ENCODE assay signal across 10 cellular contexts in genomic region chr21:15282666-15283065, GRCh38.
"Had no signal": no experiment of that assay in that cellular context is flagged by ENCODE, and none has a peak within 500 bp of the region (broad histone marks: within the 10 kb centered on the region; RNA-seq: fewer than 3 reads in every experiment).

No MANE protein-coding gene starts in this region.

- H3K9me3 ChIP-seq: colonic mucosa, esophagus squamous epithelium had no signal

- H3K27me3 ChIP-seq: colonic mucosa, esophagus squamous epithelium, heart right ventricle had no signal

- ATAC-seq: heart right ventricle had no signal

- H3K4me3 ChIP-seq: colonic mucosa, esophagus squamous epithelium, heart right ventricle had no signal

- H3K36me3 ChIP-seq: colonic mucosa, esophagus squamous epithelium, heart right ventricle had no signal

- FAIRE-seq: frontal cortex, islet of Langerhans had no signal

- H3K4me1 ChIP-seq: colonic mucosa, esophagus squamous epithelium, heart right ventricle had no signal

- H3K27ac ChIP-seq: colonic mucosa, esophagus squamous epithelium, heart right ventricle had no signal

- DNase-seq: activated CD4-positive, alpha-beta memory T cell treated with anti-CD3 and anti-CD28 coated beads, Interleukin-2, amount 10 ng/mL, durations not matched to agents 7 days and 5 days; activated gamma-delta T cell; activated T-cell treated with anti-CD3 and anti-CD28 coated beads, Interleukin-2, amount 50 U/mL, for 48 hours; amygdala; colonic mucosa; esophagus squamous epithelium; heart right ventricle; T1000 had no signal
